Comparison of ENCODE assay signal across 18 cellular contexts in genomic region chr10:89649051-89649450, GRCh38. TPM values are rescaled to one million over a fixed set of nuclear protein-coding genes. Genes with fewer than 3 reads are reported as not detected.
A peak's percentile ranks its signal among the peaks of the same experiment; 100 is the strongest.
DNase-seq lines count a peak whose midpoint lies in the region; ATAC-seq and TF ChIP-seq lines count a peak whose summit lies in the region.
"Had no signal": no experiment of that assay in that cellular context is flagged by ENCODE, and none has a peak within 500 bp of the region (broad histone marks: within the 10 kb centered on the region; RNA-seq: fewer than 3 reads in every experiment).

No MANE protein-coding gene starts in this region.

- intact Hi-C loops in gastrocnemius medialis (cut with DNase I; ENCODE audit: low total_unique reads): loop anchor here (5.0 to 10.0 kb wide), 3 partner anchors 352 to 1983 kb away; partner anchors contain the start of gene PPP1R3C
- intact Hi-C loops in left lung (cut with DNase I): no loop called here

- no peak overlapping the region for H3K4me3 ChIP-seq in HEK293 (ENCODE audit: low read depth, low read length)
- H3K4me3 ChIP-seq in gastrocnemius medialis: no peak overlapping the region
- no peak overlapping the region for H3K4me3 ChIP-seq in left lung
- H3K4me3 ChIP-seq: A549, BLaER1, HAP-1, K562 had no signal

- H3K27ac ChIP-seq in HEK293 (ENCODE audit: extremely low read depth, low read depth, low read length) (no peak overlapping the region), gastrocnemius medialis (peak overlapping the region; percentile 93 to 98 (median 96)), left lung (no peak overlapping the region)
- H3K27ac ChIP-seq: 22Rv1, A549, BLaER1 had no signal

- in situ Hi-C loops in gastrocnemius medialis (cut with MboI; ENCODE audit: low sequenced_read_pairs in 4 of 4): loop anchor here in 1 of 4 donors (10.0 kb wide), 1 partner anchor 56 kb away; the partner anchor contains the start of gene KIF20B

- H3K36me3 ChIP-seq in HEK293 (ENCODE audit: control insufficient read depth in 2 of 2, insufficient read depth in 1 of 2, low read length in 2 of 2) (no peaks in the 10 kb centered on the region), gastrocnemius medialis (no peaks in the 10 kb centered on the region), left lung (no peaks in the 10 kb centered on the region)
- H3K36me3 ChIP-seq: BLaER1, HAP-1 had no signal

- POLR2A ChIA-PET in HEK293 (lab: Yijun Ruan, JAX): no interaction called here

- H3K4me1 ChIP-seq in HEK293 (ENCODE audit: control insufficient read depth, insufficient read depth, low read length) (no peaks in the 10 kb centered on the region), gastrocnemius medialis (peaks cover 21 to 31% of the 10 kb centered on the region in 2 donors), left lung (peaks cover 0 to 9% of the 10 kb centered on the region in 2 donors)

- ATAC-seq in gastrocnemius medialis (no peak), left lung (no peak), GM21723 (IDR thresholded peaks at IDR 0.05; ENCODE audit: unreplicated experiment) (no peak)
- ATAC-seq: A549, K562 had no signal

- TF ChIP-seq CTCF in HEK293 (tag by site-specific recombination; IDR thresholded peaks at IDR 0.05): no peak
- TF ChIP-seq CTCF in gastrocnemius medialis (IDR thresholded peaks at IDR 0.05 in 4 of 5, conservative IDR thresholded peaks at IDR 0.05 in 1 of 5): no peak
- TF ChIP-seq CTCF in left lung (IDR thresholded peaks at IDR 0.05): no peak

- CTCF ChIA-PET in HEK293 (lab: Yijun Ruan, JAX): no interaction called here

- no peak for TF ChIP-seq POLR2A in gastrocnemius medialis (IDR thresholded peaks at IDR 0.05)

- H3K9me3 ChIP-seq in HEK293 (ENCODE audit: control insufficient read depth, insufficient read depth, low read depth, low read length) (no peaks in the 10 kb centered on the region), gastrocnemius medialis (no peaks in the 10 kb centered on the region), left lung (no peaks in the 10 kb centered on the region)
- H3K9me3 ChIP-seq: A549, BLaER1, HAP-1 had no signal

- H3K27me3 ChIP-seq in gastrocnemius medialis (no peaks in the 10 kb centered on the region), left lung (peaks cover 0 to 18% of the 10 kb centered on the region in 2 donors)
- H3K27me3 ChIP-seq: BLaER1 had no signal

- DNase-seq in DMS 273 (lab: John Stamatoyannopoulos, UW; ENCODE audit: unreplicated experiment) (peak; percentile 47), DMS 273 treated with DMSO at 0.1 percent for 48 hours (lab: John Stamatoyannopoulos, UW) (no peak), cerebellar cortex (ENCODE audit: low spot score) (peak; percentile 82), gastrocnemius medialis (no peak), left lung (no peak), NCI-H128 (lab: John Stamatoyannopoulos, UW; ENCODE audit: unreplicated experiment) (no peak)
- DNase-seq: CD4-positive, alpha-beta memory T cell; DMS53; DND-41; EL; IMR-90 had no signal

TF ChIP-seq in HEK293, 187 proteins besides CTCF, POLR2A, EP300 and RAD21:
- TF ChIP-seq ZNF280C (tag by site-specific recombination; IDR thresholded peaks at IDR 0.05): no peak
- TF ChIP-seq SP2 (tag by site-specific recombination; IDR thresholded peaks at IDR 0.05): no peak
- TF ChIP-seq ZBTB20 (tag by site-specific recombination; IDR thresholded peaks at IDR 0.05): 0 out of 2 replicates have a peak, but pooled peaks have one; percentile 18
- 0 out of 2 replicates have a peak, but pooled peaks have one; percentile 18 for TF ChIP-seq ZBTB17 (tag by site-specific recombination; IDR thresholded peaks at IDR 0.05)
- TF ChIP-seq ZNF221 (tag by site-specific recombination; IDR thresholded peaks at IDR 0.05; ENCODE audit: borderline replicate concordance): no peak
- TF ChIP-seq PRDM6 (tag by site-specific recombination; IDR thresholded peaks at IDR 0.05): no peak
- TF ChIP-seq GLI2 (tag by site-specific recombination; IDR thresholded peaks at IDR 0.05; ENCODE audit: borderline replicate concordance, low read depth): no peak
- TF ChIP-seq ZBTB1 (tag by site-specific recombination; IDR thresholded peaks at IDR 0.05): no peak
- no peak for TF ChIP-seq ZNF530 (tag by site-specific recombination; IDR thresholded peaks at IDR 0.05; ENCODE audit: low read depth)
- no peak for TF ChIP-seq ZNF311 (tag by site-specific recombination; IDR thresholded peaks at IDR 0.05; ENCODE audit: borderline replicate concordance)
- TF ChIP-seq SP3 (tag by site-specific recombination; IDR thresholded peaks at IDR 0.05): no peak

RNA-seq across cellular contexts. Expression of gene PANK1, which starts 4.0 kb away (rescaled TPM):
- 10 to 100 TPM in 1 of 4 donors, 1 to 10 TPM in 3; 7.3 to 16.3 (median 9.0) TPM for total RNA-seq in gastrocnemius medialis
- total RNA-seq in left lung: 10 to 100 TPM in 1 of 2 donors, 1 to 10 TPM in 1; 9.4 to 12.8 TPM

RNA-seq across cellular contexts. Expression of gene KIF20B, which starts 52.3 kb away (rescaled TPM):
- total RNA-seq in gastrocnemius medialis (1 to 10 TPM in 1 of 4 donors, under 1 TPM in 3; 0.65 to 1.0 (median 0.86) TPM), left lung (10 to 100 TPM in 1 of 2 donors, 1 to 10 TPM in 1; 10.0 to 10.9 TPM)

Comparison
In these comparisons a context has a peak if more than half of its experiments do, and no peak if none do; other contexts are left out.
1. DNase-seq: peak in DMS 273 (single experiment) and cerebellar cortex (single experiment); none in DMS 273 treated with DMSO at 0.1 percent for 48 hours (single experiment), gastrocnemius medialis (0 of 2), left lung (0 of 2) and NCI-H128 (single experiment).
2. H3K27ac ChIP-seq: peak in gastrocnemius medialis (4 of 4); none in HEK293 (single experiment) and left lung (0 of 2).
3. RNA of gene KIF20B, which starts 52.3 kb away (total RNA-seq): 10.0 to 10.9 TPM in left lung; 0.65 to 1.0 TPM in gastrocnemius medialis; every median in the first group is over 4 times any median in the second.